Comparison of ENCODE assay signal across 23 cellular contexts in the genomic region with DNA sequence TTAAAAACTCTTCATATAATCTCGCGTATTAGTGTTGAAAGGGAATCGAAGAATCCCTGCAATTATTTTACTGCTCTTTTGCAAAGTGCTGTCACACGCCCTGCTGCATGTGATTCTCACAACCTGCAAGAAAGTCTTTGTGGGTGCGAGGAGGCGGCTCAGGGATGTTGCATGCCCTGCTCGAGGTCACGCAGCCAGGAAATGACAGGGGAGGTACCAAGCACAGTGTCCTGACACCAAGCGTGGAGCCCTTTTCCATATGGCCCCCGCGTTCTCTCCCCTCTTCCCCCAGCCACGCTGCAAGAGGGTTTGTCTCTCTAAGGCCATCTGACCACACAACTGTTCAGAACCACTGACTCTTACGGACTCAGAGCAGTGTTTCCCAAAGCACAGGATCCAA. TPM values are rescaled to one million over a fixed set of nuclear protein-coding genes. Genes with fewer than 3 reads are reported as not detected.
A peak's percentile ranks its signal among the peaks of the same experiment; 100 is the strongest.
DNase-seq lines count a peak whose midpoint lies in the region; ATAC-seq and TF ChIP-seq lines count a peak whose summit lies in the region.
"Had no signal": no experiment of that assay in that cellular context is flagged by ENCODE, and none has a peak within 500 bp of the region (broad histone marks: within the 10 kb centered on the region; RNA-seq: fewer than 3 reads in every experiment).

No MANE protein-coding gene starts in this region.

- peak; percentile 1 for DNase-seq in NK-92 treated with Interleukin-12 subunit alpha and Interleukin-12 subunit beta, amount 100 ng/mL, for 24 hours (lab: John Stamatoyannopoulos, UW)
- DNase-seq in NK-92 (lab: John Stamatoyannopoulos, UW; ENCODE audit: unreplicated experiment): no peak
- no peak for DNase-seq in GM23338 (ENCODE audit: low spot score)
- peak in 2 of 3 donors; percentile 33 to 47 for DNase-seq in immature natural killer cell
- no peak for DNase-seq in neuronal stem cell (ENCODE audit: low spot score)
- DNase-seq in EL: no peak
- no peak for DNase-seq in dermis blood vessel endothelial cell
- DNase-seq in GM03348 (ENCODE audit: low spot score): no peak
- DNase-seq: CD4-positive, alpha-beta memory T cell; DMS153; DMS79 treated with DMSO at 0.1 percent for 48 hours; GM23248; H7; HFFc6 had no signal

- H2BK5ac ChIP-seq in neuronal stem cell (ENCODE audit: low read length): no peak overlapping the region

- H3K27me3 Mint-ChIP-seq in GM23338 (ENCODE audit: insufficient read depth, low read depth, poor library complexity) (peaks cover 12% of the 10 kb centered on the region), immature natural killer cell (ENCODE audit: low read depth in 3 of 3) (peaks cover 2 to 9% (median 6%) of the 10 kb centered on the region in 3 donors)

- H3K4me3 Mint-ChIP-seq in GM23338: no peak overlapping the region
- peak overlapping the region in 4 of 5 donors; percentile 12 to 65 (median 60) for H3K4me3 Mint-ChIP-seq in immature natural killer cell
- H3K4me3 Mint-ChIP-seq: CD14-positive monocyte; CD4-positive, alpha-beta memory T cell; HFFc6; IgD-negative memory B cell had no signal

- no peaks in the 10 kb centered on the region for H3K79me2 ChIP-seq in GM23338 (replicated peaks; ENCODE audit: insufficient read depth)

- no peak overlapping the region for H2BK120ac ChIP-seq in neuronal stem cell (ENCODE audit: low read depth, low read length)

- H3K36me3 ChIP-seq in GM23338 (ENCODE audit: insufficient read depth) (no peaks in the 10 kb centered on the region), neuronal stem cell (replicated peaks in 1 of 2; ENCODE audit: control insufficient read depth in 2 of 2, insufficient read depth in 2 of 2, low read length in 2 of 2) (no peaks in the 10 kb centered on the region)
- H3K36me3 ChIP-seq: BLaER1 had no signal

- H3K9me2 ChIP-seq in GM23338 (ENCODE audit: insufficient read depth): no peaks in the 10 kb centered on the region

- H3K27me3 ChIP-seq in GM23338 (ENCODE audit: insufficient read depth) (no peaks in the 10 kb centered on the region), neuronal stem cell (ENCODE audit: control insufficient read depth in 3 of 3, insufficient read depth in 3 of 3, low read depth in 1 of 3, low read length in 3 of 3) (peaks cover 0 to 10% (median 0%) of the 10 kb centered on the region in 3 experiments)
- H3K27me3 ChIP-seq: BLaER1 had no signal

- H3K4ac ChIP-seq in neuronal stem cell (ENCODE audit: low read length): no peak overlapping the region

- no peak overlapping the region for H4K8ac ChIP-seq in neuronal stem cell (ENCODE audit: low read depth, low read length)

- peak overlapping the region; percentile 56 for H2AFZ ChIP-seq in GM23338
- no peak overlapping the region for H2AFZ ChIP-seq in neuronal stem cell (ENCODE audit: low read length)
- H2AFZ ChIP-seq: GM23248 had no signal

- H3K79me1 ChIP-seq in neuronal stem cell (ENCODE audit: low read depth, low read length): no peaks in the 10 kb centered on the region

- H3K4me1 ChIP-seq in GM23338 (ENCODE audit: insufficient read depth) (no peaks in the 10 kb centered on the region), neuronal stem cell (ENCODE audit: control insufficient read depth in 2 of 2, insufficient read depth in 1 of 2, low read depth in 1 of 2, low read length in 2 of 2) (no peaks in the 10 kb centered on the region)
- H3K4me1 ChIP-seq: A549, BLaER1 had no signal

- no peak overlapping the region for H2BK15ac ChIP-seq in neuronal stem cell (ENCODE audit: low read length)

- H3K4me2 ChIP-seq in GM23338: no peak overlapping the region
- H3K4me2 ChIP-seq in neuronal stem cell (ENCODE audit: insufficient read depth, low read length, poor library complexity, severe bottlenecking): no peak overlapping the region
- H3K4me2 ChIP-seq: A549, BLaER1 had no signal

- peak overlapping the region; percentile 81 for H3K23ac ChIP-seq in neuronal stem cell (ENCODE audit: low read depth, low read length, poor library complexity)

- no peak overlapping the region for H3K14ac ChIP-seq in neuronal stem cell (ENCODE audit: low read length)

- no peaks in the 10 kb centered on the region for H3K9me3 ChIP-seq in neuronal stem cell (replicated peaks in 1 of 2; ENCODE audit: control insufficient read depth in 2 of 2, insufficient read depth in 1 of 2, low read depth in 1 of 2, low read length in 2 of 2)
- H3K9me3 ChIP-seq: A549, BLaER1 had no signal

- no peak overlapping the region for H3K9ac ChIP-seq in neuronal stem cell (ENCODE audit: low read depth, low read length, poor library complexity)
- H3K9ac ChIP-seq: BLaER1, GM23248 had no signal

- H2AK5ac ChIP-seq in neuronal stem cell (ENCODE audit: low read depth, low read length): no peak overlapping the region

- no peaks in the 10 kb centered on the region for H3F3A ChIP-seq in GM23338 (replicated peaks; ENCODE audit: low read depth)

- H3K27ac Mint-ChIP-seq in GM23338 (no peak overlapping the region), immature natural killer cell (peak overlapping the region in 4 of 6 donors; percentile 71 to 90 (median 81))
- H3K27ac Mint-ChIP-seq: CD4-positive, alpha-beta memory T cell; HFFc6; IgD-negative memory B cell had no signal

- 100% methylated on average over 1 of the region's 13 CpGs; no CpG with 5 or more reads in 1 of the 2 donors for WGBS in neuronal stem cell (ENCODE audit: extremely low coverage in 2 of 2, insufficient read length in 2 of 2, insufficient replicate concordance in 1 of 2), 2 donors

- H4K20me1 ChIP-seq in GM23338 (replicated peaks; ENCODE audit: insufficient read depth): no peaks in the 10 kb centered on the region
- H4K20me1 ChIP-seq: BLaER1 had no signal

- H3K18ac ChIP-seq in neuronal stem cell (ENCODE audit: low read length): no peak overlapping the region

- H3K36me3 Mint-ChIP-seq in GM23338 (ENCODE audit: low read depth): peaks cover 8% of the 10 kb centered on the region; the same call in 2 of the 3 replicates
- no peaks in the 10 kb centered on the region for H3K36me3 Mint-ChIP-seq in immature natural killer cell
- H3K36me3 Mint-ChIP-seq: CD14-positive monocyte; CD4-positive, alpha-beta memory T cell had no signal

- no peak overlapping the region for H3K4me3 ChIP-seq in GM23338
- H3K4me3 ChIP-seq in neuronal stem cell (ENCODE audit: low read length in 2 of 2): no peak overlapping the region
- H3K4me3 ChIP-seq: A549, BLaER1, GM23248 had no signal

- H2BK12ac ChIP-seq in neuronal stem cell (ENCODE audit: low read length): no peak overlapping the region

- H3K4me1 Mint-ChIP-seq in GM23338 (peaks cover 7% of the 10 kb centered on the region), immature natural killer cell (peaks cover 10 to 25% of the 10 kb centered on the region in 2 donors)
- H3K4me1 Mint-ChIP-seq: CD14-positive monocyte; CD4-positive, alpha-beta memory T cell had no signal

- H4K91ac ChIP-seq in neuronal stem cell (ENCODE audit: low read depth, low read length, poor library complexity): no peak overlapping the region

- no peak for TF ChIP-seq CTCF in GM23338 (conservative IDR thresholded peaks at IDR 0.05; ENCODE audit: low read depth in 2 of 2)

- H3K27ac ChIP-seq in GM23338 (ENCODE audit: low read depth) (no peak overlapping the region), neuronal stem cell (replicated peaks; ENCODE audit: low read length) (no peak overlapping the region)
- H3K27ac ChIP-seq: 22Rv1, A549, BLaER1, GM23248, HL-60 had no signal

- H3K9me3 Mint-ChIP-seq in GM23338 (peaks cover 50% of the 10 kb centered on the region), immature natural killer cell (no peaks in the 10 kb centered on the region)

- no peak for ATAC-seq in GM23338
- ATAC-seq: HCT116 had no signal

TF ChIP-seq in GM23338, 12 proteins besides CTCF, POLR2A, EP300 and RAD21 (continues in another document):
- TF ChIP-seq CREB1 (CRISPR knock-in tag; IDR thresholded peaks at IDR 0.05; ENCODE audit: low read depth) (no peak), ZNF114 (CRISPR knock-in tag; IDR thresholded peaks at IDR 0.05) (no peak), JUNB (IDR thresholded peaks at IDR 0.05; ENCODE audit: unreplicated experiment) (no peak)

RNA-seq across cellular contexts. Expression of gene OR3A1, which starts 37.6 kb away (rescaled TPM):
- total RNA-seq in GM23338 (2014; rRNA removed; shearing (Covaris generic)): 0.59 and 0.89 TPM in 2 replicates
- polyA plus RNA-seq in GM23338 (2016; fragmentation: Nextera tagmentation; extraction: Ambion mirVana): 0.40 and 1.2 TPM in 2 replicates
- not detected for polyA plus RNA-seq in immature natural killer cell
- not detected for polyA plus RNA-seq in neuronal stem cell (2013, experiment 1 of 2)
- not detected for polyA plus RNA-seq in neuronal stem cell (2013, experiment 2 of 2)
- total RNA-seq in dermis blood vessel endothelial cell: not detected in 2 replicates
- total RNA-seq: G401, GM23248, H7, HFFc6, HT1080 had no signal
- polyA plus RNA-seq: A549; CD4-positive, alpha-beta memory T cell; GM23248 had no signal

RNA-seq across cellular contexts. Expression of gene OR1A1, which starts 53.1 kb away (rescaled TPM):
- total RNA-seq in GM23338 (2014; rRNA removed; shearing (Covaris generic)): not detected in 2 replicates
- polyA plus RNA-seq in GM23338 (2016; fragmentation: Nextera tagmentation; extraction: Ambion mirVana) (not detected in 2 replicates), immature natural killer cell (not detected)
- polyA plus RNA-seq in neuronal stem cell (2013, experiment 1 of 2): not detected
- polyA plus RNA-seq in neuronal stem cell (2013, experiment 2 of 2): not detected
- total RNA-seq in dermis blood vessel endothelial cell: not detected in 2 replicates
- total RNA-seq: CD4-positive, alpha-beta memory T cell; G401; GM23248; H7; HFFc6; HT1080 had no signal
- polyA plus RNA-seq: A549; CD14-positive monocyte; CD4-positive, alpha-beta memory T cell; GM23248; IgD-negative memory B cell had no signal

Comparison
In these comparisons a context has a peak if more than half of its experiments do, and no peak if none do; other contexts are left out.
1. DNase-seq: peak in NK-92 treated with Interleukin-12 subunit alpha and Interleukin-12 subunit beta, amount 100 ng/mL, for 24 hours (single experiment) and immature natural killer cell (2 of 3); none in NK-92 (single experiment), GM23338 (single experiment), neuronal stem cell (single experiment), EL (single experiment), dermis blood vessel endothelial cell (single experiment) and GM03348 (single experiment).